Comparison of ENCODE assay signal across 20 cellular contexts in the genomic region with DNA sequence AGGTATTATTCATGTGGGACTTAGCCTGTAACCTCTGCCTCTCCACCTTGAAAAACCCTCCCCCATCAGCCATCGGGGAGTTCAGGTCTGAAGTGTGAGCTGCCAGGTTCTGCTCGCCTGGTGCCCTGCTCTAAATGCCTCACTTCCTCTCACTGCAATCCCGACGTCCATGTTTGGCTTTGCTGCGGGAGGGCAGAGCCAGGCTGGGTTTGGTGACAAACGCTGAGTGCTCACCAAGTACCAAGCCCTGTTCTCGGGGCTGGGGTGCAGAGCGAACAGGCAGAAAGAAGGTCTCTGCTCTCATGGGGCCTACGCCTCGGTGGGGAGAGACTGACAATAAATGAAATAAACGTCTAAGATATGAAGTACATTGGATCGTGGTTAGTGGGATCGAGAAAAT. TPM values are rescaled to one million over a fixed set of nuclear protein-coding genes. Genes with fewer than 3 reads are reported as not detected.
DNase-seq lines count a peak whose midpoint lies in the region; ATAC-seq and TF ChIP-seq lines count a peak whose summit lies in the region.
"Had no signal": no experiment of that assay in that cellular context is flagged by ENCODE, and none has a peak within 500 bp of the region (broad histone marks: within the 10 kb centered on the region; RNA-seq: fewer than 3 reads in every experiment).

No MANE protein-coding gene starts in this region.

- H3K36me3 Mint-ChIP-seq in Caco-2 (ENCODE audit: insufficient read depth, unreplicated experiment) = no peaks in the 10 kb centered on the region

- H3K4me3 ChIP-seq in Caco-2 (ENCODE audit: low read depth, low read length) = no peak overlapping the region
- H3K4me3 ChIP-seq in muscle layer of colon (ENCODE audit: low read depth in 1 of 2, low read length in 2 of 2) = no peak overlapping the region

- H3K9ac ChIP-seq in muscle layer of colon (ENCODE audit: low read length) = no peak overlapping the region

- no peaks in the 10 kb centered on the region for H3K36me3 ChIP-seq in Caco-2 (ENCODE audit: control insufficient read depth, insufficient read depth, low read length)
- no peaks in the 10 kb centered on the region for H3K36me3 ChIP-seq in muscle layer of colon (ENCODE audit: insufficient read depth, low read length)

- intact Hi-C loops in Caco-2 (cut with micrococcal nuclease; ENCODE audit: unreplicated experiment) (no loop called here), sciatic nerve (cut with DNase I) (no loop called here), left colon (cut with DNase I, micrococcal nuclease) (no loop called here)

- CTCF ChIA-PET in Caco-2 (lab: Charles Lee) = no interaction called here

- BruUV-seq in Caco-2 (replicated peaks; lab: Mats Ljungman, UMichigan) = no TSS peak

- H3K4me3 Mint-ChIP-seq in Caco-2 (ENCODE audit: unreplicated experiment) = peak overlapping the region; percentile 79

- H3K27me3 ChIP-seq in Caco-2 (replicated peaks; ENCODE audit: control insufficient read depth, insufficient read depth, low read length) (no peaks in the 10 kb centered on the region), muscle layer of colon (ENCODE audit: control insufficient read depth in 1 of 2, insufficient read depth in 2 of 2, low read length in 2 of 2) (no peaks in the 10 kb centered on the region)

- DNase-seq in Caco-2 (no peak), ecto neural progenitor cell (ENCODE audit: low spot score) (peak; percentile 40), sciatic nerve (ENCODE audit: low spot score) (peak; percentile 46), left colon (no peak), anterior cingulate cortex (lab: John Stamatoyannopoulos, UW) (no peak)
- DNase-seq: Calu3; DMS53; H7; NCI-H1417 treated with DMSO at 0.1 percent for 48 hours; NCI-H2029; NCI-H2171; NCI-H446 treated with DMSO at 0.1 percent for 48 hours; NK-92 treated with Interleukin-12 subunit alpha and Interleukin-12 subunit beta, amount 100 ng/mL, for 24 hours; OCI-M1; SHP77 treated with DMSO at 0.1 percent for 48 hours had no signal

- no peaks in the 10 kb centered on the region for H3K9me3 Mint-ChIP-seq in Caco-2 (ENCODE audit: unreplicated experiment)

- peak overlapping the region; percentile 57 for H3K27ac ChIP-seq in muscle layer of colon (ENCODE audit: low read depth, low read length)
- H3K27ac ChIP-seq: C4-2B, HL-60 had no signal

- peaks cover 25% of the 10 kb centered on the region for H3K4me1 Mint-ChIP-seq in Caco-2 (ENCODE audit: low read depth, unreplicated experiment)

- ATAC-seq in sciatic nerve = no peak
- ATAC-seq in HG02840 (IDR thresholded peaks at IDR 0.05; ENCODE audit: low FRiP score, unreplicated experiment) = no peak
- no peak for ATAC-seq in left colon

- no peaks in the 10 kb centered on the region for H3K27me3 Mint-ChIP-seq in Caco-2 (ENCODE audit: insufficient read depth, unreplicated experiment)

- H3K27ac Mint-ChIP-seq in Caco-2 (ENCODE audit: unreplicated experiment) = no peak overlapping the region

- H3K4me1 ChIP-seq in Caco-2 (peaks cover 28% of the 10 kb centered on the region), muscle layer of colon (ENCODE audit: insufficient read depth, low read length) (peaks cover 31% of the 10 kb centered on the region)

- TF ChIP-seq CTCF in Caco-2 (IDR thresholded peaks at IDR 0.05; ENCODE audit: insufficient read depth in 1 of 2, low read depth in 1 of 2, low read length in 1 of 2, severe bottlenecking in 1 of 2, unreplicated experiment in 1 of 2) = no peak

- H3K9me3 ChIP-seq in Caco-2 = no peaks in the 10 kb centered on the region
- no peaks in the 10 kb centered on the region for H3K9me3 ChIP-seq in muscle layer of colon (ENCODE audit: low read length)

- POLR2A ChIA-PET in Caco-2 (lab: Charles Lee) = no interaction called here

RNA-seq across cellular contexts. Expression of gene ADGRD1, which starts 2.1 kb away (rescaled TPM):
- total RNA-seq in Caco-2 (2022) = 3.6 and 3.7 TPM in 2 replicates
- 224 TPM for total RNA-seq in sciatic nerve
- total RNA-seq in left colon = 1 to 10 TPM; 4.0 to 5.8 TPM
- total RNA-seq: Calu3, RPMI7951 had no signal

Comparison
In these comparisons a context has a peak if more than half of its experiments do, and no peak if none do; other contexts are left out.
1. DNase-seq: peak in ecto neural progenitor cell (single experiment) and sciatic nerve (single experiment); none in Caco-2 (0 of 2), left colon (0 of 2) and anterior cingulate cortex (0 of 58).
2. RNA of gene ADGRD1, which starts 2.1 kb away (total RNA-seq): 224 TPM in sciatic nerve (single experiment); 4.0 to 5.8 TPM in left colon and 3.6 to 3.7 TPM in Caco-2; every median in the first group is over 10 times any median in the second.